ENCODE assay signal across 1 cellular context in genomic region chr7:33903770-33904679, GRCh38.
TF ChIP-seq lines count a peak whose summit lies in the region.

No MANE protein-coding gene starts in this region.

TF ChIP-seq in A549, 52 proteins besides CTCF, POLR2A, EP300 and RAD21 (continued from another document):
- TF ChIP-seq ATOH8 (CRISPR knock-in tag; IDR thresholded peaks at IDR 0.05; ENCODE audit: low read depth) (no peak), HDAC2 (IDR thresholded peaks at IDR 0.05) (no peak), CBX8 (IDR thresholded peaks at IDR 0.05) (0 out of 2 replicates have a peak, but pooled peaks have one; percentile 33), HES2 (IDR thresholded peaks at IDR 0.05) (no peak), E2F6 (IDR thresholded peaks at IDR 0.05; ENCODE audit: borderline replicate concordance, low read depth) (0 out of 2 replicates have a peak, but pooled peaks have one; percentile 18)
